ENCODE assay signal across 8 cellular contexts in the genomic region with DNA sequence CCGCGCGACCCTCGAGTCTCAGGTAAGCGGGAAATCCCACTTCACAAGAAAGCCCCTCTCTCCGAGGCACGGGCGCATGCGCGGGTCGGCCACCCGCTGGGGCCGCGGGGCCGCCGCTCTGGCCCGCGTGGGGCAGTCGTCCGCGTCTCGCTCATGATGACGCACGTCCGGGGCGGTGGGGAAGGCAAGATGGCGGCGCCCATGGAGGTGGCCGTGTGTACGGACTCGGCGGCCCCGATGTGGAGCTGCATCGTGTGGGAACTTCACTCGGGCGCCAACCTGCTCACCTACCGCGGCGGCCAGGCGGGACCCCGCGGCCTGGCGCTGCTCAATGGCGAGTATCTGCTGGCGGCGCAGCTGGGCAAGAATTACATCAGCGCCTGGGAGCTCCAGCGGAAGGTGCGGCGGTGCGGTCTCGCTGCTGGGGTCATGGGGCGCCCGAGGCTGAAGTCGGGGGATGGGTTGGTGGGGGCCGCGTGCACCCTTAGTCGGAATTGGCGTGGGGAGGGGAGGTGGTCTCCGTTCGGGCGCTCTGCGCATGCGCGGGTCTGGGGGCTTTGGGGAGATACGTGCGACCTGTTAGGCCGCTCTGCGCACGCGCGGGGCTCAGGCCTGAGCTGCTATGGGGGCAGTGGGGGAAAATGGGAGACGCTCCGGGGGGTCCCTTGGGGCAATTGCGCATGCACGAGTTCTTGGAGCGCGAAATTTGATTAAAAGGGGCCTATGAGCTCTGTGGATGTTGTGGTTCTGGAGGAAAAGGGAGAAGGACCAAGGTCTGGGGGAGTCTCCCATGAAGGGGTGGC. TPM values are rescaled to one million over a fixed set of nuclear protein-coding genes. Genes with fewer than 3 reads are reported as not detected.
A peak's percentile ranks its signal among the peaks of the same experiment; 100 is the strongest.
DNase-seq lines count a peak whose midpoint lies in the region; ATAC-seq and TF ChIP-seq lines count a peak whose summit lies in the region.

A gene with protein sequence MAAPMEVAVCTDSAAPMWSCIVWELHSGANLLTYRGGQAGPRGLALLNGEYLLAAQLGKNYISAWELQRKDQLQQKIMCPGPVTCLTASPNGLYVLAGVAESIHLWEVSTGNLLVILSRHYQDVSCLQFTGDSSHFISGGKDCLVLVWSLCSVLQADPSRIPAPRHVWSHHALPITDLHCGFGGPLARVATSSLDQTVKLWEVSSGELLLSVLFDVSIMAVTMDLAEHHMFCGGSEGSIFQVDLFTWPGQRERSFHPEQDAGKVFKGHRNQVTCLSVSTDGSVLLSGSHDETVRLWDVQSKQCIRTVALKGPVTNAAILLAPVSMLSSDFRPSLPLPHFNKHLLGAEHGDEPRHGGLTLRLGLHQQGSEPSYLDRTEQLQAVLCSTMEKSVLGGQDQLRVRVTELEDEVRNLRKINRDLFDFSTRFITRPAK (plus strand): TSS at position 181 of the 803 bp plus-strand sequence. CDS start 9 bp downstream, at position 190.

- no peaks in the 10 kb centered on the region for H3K27me3 ChIP-seq in ectodermal cell (ENCODE audit: control insufficient read depth, insufficient read depth, low read length, poor library complexity, severe bottlenecking)
- H3K27me3 ChIP-seq in lung (ENCODE audit: control insufficient read depth, insufficient read depth) = no peaks in the 10 kb centered on the region

- peaks cover 34% of the 10 kb centered on the region for H3K4me1 Mint-ChIP-seq in activated CD8-positive, alpha-beta T cell treated with anti-CD3 and anti-CD28 coated beads, Interleukin-2, amount 10 ng/mL, durations not matched to agents 7 days and 5 days (ENCODE audit: low read depth)

- peaks cover 6% of the 10 kb centered on the region for H3K36me3 Mint-ChIP-seq in activated CD8-positive, alpha-beta T cell treated with anti-CD3 and anti-CD28 coated beads, Interleukin-2, amount 10 ng/mL, durations not matched to agents 7 days and 5 days (ENCODE audit: low read depth)

- POLR2A ChIA-PET in activated CD8-positive, alpha-beta T cell treated with anti-CD3 and anti-CD28 coated beads, Interleukin-2, amount 10 ng/mL, durations not matched to agents 7 days and 5 days (lab: Charles Lee) = interaction anchor here (0.8 to 2.1 kb wide), 12 partner anchors 11 to 186 kb away, joined by 3 to 13 read pairs (median 4); a partner anchor contains a TSS

- CTCF ChIA-PET in activated CD8-positive, alpha-beta T cell treated with anti-CD3 and anti-CD28 coated beads, Interleukin-2, amount 10 ng/mL, durations not matched to agents 7 days and 5 days (lab: Charles Lee) = interaction anchor here (0.8 to 5.6 kb wide), 17 partner anchors 9 to 256 kb away, joined by 3 to 125 read pairs (median 4); a partner anchor contains a TSS

- TF ChIP-seq CTCF in AG09309 (IDR thresholded peaks at IDR 0.05; ENCODE audit: control insufficient read depth, insufficient read depth, low read depth, low read length, missing control alignments) (no peak), lung (IDR thresholded peaks at IDR 0.05; ENCODE audit: control extremely low read depth, extremely low read depth) (peak; percentile 28)

- no peaks in the 10 kb centered on the region for H3K9me3 Mint-ChIP-seq in activated CD8-positive, alpha-beta T cell treated with anti-CD3 and anti-CD28 coated beads, Interleukin-2, amount 10 ng/mL, durations not matched to agents 7 days and 5 days (ENCODE audit: insufficient read depth)

- H3K36me3 ChIP-seq in ectodermal cell (ENCODE audit: control insufficient read depth, insufficient read depth, low read length) (peaks cover 20% of the 10 kb centered on the region), lung (ENCODE audit: control insufficient read depth in 2 of 2, insufficient read depth in 2 of 2, low read length in 2 of 2) (peaks cover 0 to 17% of the 10 kb centered on the region in 2 donors)

- H3K27ac ChIP-seq in ectodermal cell (ENCODE audit: insufficient read depth, low read depth, low read length, poor library complexity, severe bottlenecking) = peak within 1 kb of the TSS; percentile 76
- H3K27ac ChIP-seq in lung (ENCODE audit: low read depth in 1 of 2, low read length in 1 of 2) = peak within 1 kb of the TSS; percentile 85 to 93

- DNase-seq in AG09309 (ENCODE audit: low read depth) = peak; percentile 17
- DNase-seq in NCI-H774 (lab: John Stamatoyannopoulos, UW) = peak; percentile 90
- DNase-seq in activated CD8-positive, alpha-beta T cell treated with anti-CD3 and anti-CD28 coated beads, Interleukin-2, amount 10 ng/mL, durations not matched to agents 7 days and 5 days = peak; percentile 94
- peak; percentile 93 for DNase-seq in lung (ENCODE audit: low spot score)
- peak; percentile 85 to 92 (median 88) for DNase-seq in stimulated activated CD4-positive, alpha-beta T cell treated with anti-CD3 and anti-CD28 coated beads, TNF-alpha, amount 100 ng/mL, for 24 hours (ENCODE audit: low read depth in 3 of 3)

- peak within 1 kb of the TSS; percentile 91 for H3K4me3 Mint-ChIP-seq in activated CD8-positive, alpha-beta T cell treated with anti-CD3 and anti-CD28 coated beads, Interleukin-2, amount 10 ng/mL, durations not matched to agents 7 days and 5 days

- H3K9me3 ChIP-seq in ectodermal cell (ENCODE audit: control insufficient read depth, low read length) (no peaks in the 10 kb centered on the region), lung (ENCODE audit: control insufficient read depth in 2 of 2, insufficient read depth in 1 of 2, low read length in 1 of 2) (no peaks in the 10 kb centered on the region)

- no peaks in the 10 kb centered on the region for H3K27me3 Mint-ChIP-seq in activated CD8-positive, alpha-beta T cell treated with anti-CD3 and anti-CD28 coated beads, Interleukin-2, amount 10 ng/mL, durations not matched to agents 7 days and 5 days (ENCODE audit: low read depth)

- ATAC-seq in GM19023 (IDR thresholded peaks at IDR 0.05; ENCODE audit: unreplicated experiment) = peak; percentile 79
- peak; percentile 81 for ATAC-seq in HG03521 (IDR thresholded peaks at IDR 0.05; ENCODE audit: unreplicated experiment)
- peak; percentile 91 for ATAC-seq in activated CD8-positive, alpha-beta T cell treated with anti-CD3 and anti-CD28 coated beads, Interleukin-2, amount 10 ng/mL, durations not matched to agents 7 days and 5 days
- peak; percentile 88 for ATAC-seq in lung (ENCODE audit: insufficient read depth, low FRiP score)

- H3K27ac Mint-ChIP-seq in activated CD8-positive, alpha-beta T cell treated with anti-CD3 and anti-CD28 coated beads, Interleukin-2, amount 10 ng/mL, durations not matched to agents 7 days and 5 days = peak within 1 kb of the TSS; percentile 90

- H3K4me3 ChIP-seq in AG09309 (ENCODE audit: control insufficient read depth, low read depth, low read length) (peak within 1 kb of the TSS; percentile 93), ectodermal cell (ENCODE audit: insufficient read depth, low read depth, low read length) (peak within 1 kb of the TSS; percentile 90), lung (peak within 1 kb of the TSS; percentile 99)

- WGBS in ectodermal cell, 2 experiments = 1% methylated on average over 78 of the region's 78 CpGs
- 0 to 1% methylated on average over 67 to 78 of the region's 78 CpGs for WGBS in lung, 2 donors

- H3K4me1 ChIP-seq in ectodermal cell (ENCODE audit: control insufficient read depth, insufficient read depth, low read length) (peaks cover 11% of the 10 kb centered on the region), lung (ENCODE audit: control insufficient read depth in 2 of 2, insufficient read depth in 2 of 2, low read length in 2 of 2) (peaks cover 0 to 11% of the 10 kb centered on the region in 2 donors)

RNA-seq across cellular contexts. Expression of the gene that starts here (rescaled TPM):
- 10 to 100 TPM; 51.5 to 53.0 TPM for total RNA-seq in activated CD8-positive, alpha-beta T cell treated with anti-CD3 and anti-CD28 coated beads, Interleukin-2, amount 10 ng/mL, durations not matched to agents 7 days and 5 days
- 67.5 TPM for polyA plus RNA-seq in ectodermal cell (2013, experiment 1 of 4)
- 64.0 TPM for polyA plus RNA-seq in ectodermal cell (2013, experiment 2 of 4)
- 74.2 TPM for polyA plus RNA-seq in ectodermal cell (2013, experiment 3 of 4)
- polyA plus RNA-seq in ectodermal cell (2013, experiment 4 of 4) = 69.3 TPM
- total RNA-seq in lung = 10 to 100 TPM; 36.6 to 60.2 TPM
- 10 to 100 TPM; 43.4 to 48.0 TPM for polyA plus RNA-seq in lung

Comparison
In these comparisons a context has a peak if more than half of its experiments do, and no peak if none do; other contexts are left out.
1. Peak in every context shown above with its lines: DNase-seq, ATAC-seq, H3K4me3 ChIP-seq and H3K27ac ChIP-seq.
2. DNase-seq: peak in every context shown above with its lines; median percentile 94 in activated CD8-positive, alpha-beta T cell treated with anti-CD3 and anti-CD28 coated beads, Interleukin-2, amount 10 ng/mL, durations not matched to agents 7 days and 5 days; 93 in lung; 90 in NCI-H774; 88 in stimulated activated CD4-positive, alpha-beta T cell treated with anti-CD3 and anti-CD28 coated beads, TNF-alpha, amount 100 ng/mL, for 24 hours; 17 in AG09309.